In genomic region chr15:59904450-59904979, GRCh38 we compare ENCODE assay signal across 18 cellular contexts.
"Had no signal": no experiment of that assay in that cellular context is flagged by ENCODE, and none has a peak within 500 bp of the region (broad histone marks: within the 10 kb centered on the region; RNA-seq: fewer than 3 reads in every experiment).

No MANE protein-coding gene starts in this region.

- DNase-seq: activated CD4-positive, alpha-beta T cell treated with anti-CD3 and anti-CD28 coated beads for 36 hours; activated CD4-positive, alpha-beta T cell treated with anti-CD3 and anti-CD28 coated beads, Interleukin-2, amount 50 U/mL, for 4 hours; activated CD8-positive, alpha-beta memory T cell treated with anti-CD3 and anti-CD28 coated beads, Interleukin-2, amount 50 U/mL, for 48 hours; activated naive CD4-positive, alpha-beta T cell treated with anti-CD3 and anti-CD28 coated beads, Interleukin-2, amount 10 ng/mL, durations not matched to agents 7 days and 5 days; activated T-cell treated with anti-CD3 and anti-CD28 coated beads, Interleukin-2, amount 50 U/mL, for 48 hours; amygdala; cerebellar nuclear complex; heart right ventricle; kidney glomerular epithelial cell; left ventricle myocardium superior; retina; spleen; stimulated activated CD4-positive, alpha-beta T cell treated with anti-CD3 and anti-CD28 coated beads, Interleukin-4, amount 100 ng/mL, for 1 hour; stimulated activated naive CD4-positive, alpha-beta T cell; T-helper 9 cell; testis had no signal

- H3K27ac ChIP-seq: coronary artery, heart right ventricle, spleen, testis had no signal

- H3K4me3 ChIP-seq: coronary artery, heart right ventricle, spleen, testis had no signal

- H3K27me3 ChIP-seq: testis had no signal

- H3K9me3 ChIP-seq: spleen, testis had no signal

- H3K36me3 ChIP-seq: heart right ventricle, spleen had no signal

- H3K4me1 ChIP-seq: heart right ventricle, spleen, testis had no signal

- ATAC-seq: activated CD4-positive, alpha-beta T cell treated with anti-CD3 and anti-CD28 coated beads for 36 hours; heart right ventricle; left ventricle myocardium superior; natural killer cell treated with Interleukin-12 subunit alpha and Interleukin-12 subunit beta and Interleukin-15 and Interleukin-18, amount 100 ng/mL, for 72 hours had no signal
